Comparison of ENCODE assay signal across 9 cellular contexts in genomic region chr10:105837951-105838350, GRCh38.
DNase-seq lines count a peak whose midpoint lies in the region; ATAC-seq, FAIRE-seq and TF ChIP-seq lines count a peak whose summit lies in the region.
"Had no signal": no experiment of that assay in that cellular context is flagged by ENCODE, and none has a peak within 500 bp of the region (broad histone marks: within the 10 kb centered on the region; RNA-seq: fewer than 3 reads in every experiment).

No MANE protein-coding gene starts in this region.

- H3K4me1 Mint-ChIP-seq in neural progenitor cell, result peaks cover 51% of the 10 kb centered on the region

- no peak for TF ChIP-seq POLR2A in GM12892 (IDR thresholded peaks at IDR 0.05; ENCODE audit: low read depth, low read length)

- H3K9me3 ChIP-seq in Loucy (ENCODE audit: insufficient read depth, low read depth, low read length) (no peaks in the 10 kb centered on the region), neural progenitor cell (ENCODE audit: low read depth) (no peaks in the 10 kb centered on the region)

- H3K27ac Mint-ChIP-seq in neural progenitor cell, result peak overlapping the region; percentile 62

- no peak overlapping the region for H3K4me3 Mint-ChIP-seq in neural progenitor cell

- H3K4me2 ChIP-seq in Loucy (ENCODE audit: low read depth, low read length, poor library complexity, severe bottlenecking), result peak overlapping the region; percentile 44
- no peak overlapping the region for H3K4me2 ChIP-seq in neural progenitor cell

- TF ChIP-seq CTCF in Loucy (conservative IDR thresholded peaks at IDR 0.05; ENCODE audit: low read length), result no peak
- no peak for TF ChIP-seq CTCF in neural progenitor cell (IDR thresholded peaks at IDR 0.05)

- H3K79me2 ChIP-seq in Loucy (ENCODE audit: insufficient read depth, low read length), result no peaks in the 10 kb centered on the region
- no peaks in the 10 kb centered on the region for H3K79me2 ChIP-seq in neural progenitor cell (ENCODE audit: low read depth)

- no peak for FAIRE-seq in GM12892 (lab: Jason Lieb, UNC)
- FAIRE-seq in HTR-8/SVneo (lab: Jason Lieb, UNC), result no peak

- H3K4me1 ChIP-seq in Loucy (ENCODE audit: insufficient read depth, low read length, poor library complexity, severe bottlenecking), result no peaks in the 10 kb centered on the region
- peaks cover 17% of the 10 kb centered on the region for H3K4me1 ChIP-seq in neural progenitor cell

- H3F3A ChIP-seq in Loucy (ENCODE audit: low read depth) (no peaks in the 10 kb centered on the region), neural progenitor cell (ENCODE audit: low read depth) (no peaks in the 10 kb centered on the region)

- no peaks in the 10 kb centered on the region for H3K27me3 ChIP-seq in Loucy (ENCODE audit: insufficient read depth, low read length, poor library complexity, severe bottlenecking)
- H3K27me3 ChIP-seq in neural progenitor cell, result no peaks in the 10 kb centered on the region

- H3K9ac ChIP-seq in Loucy (ENCODE audit: low read depth, low read length, poor library complexity, severe bottlenecking), result no peak overlapping the region
- H3K9ac ChIP-seq in neural progenitor cell, result no peak overlapping the region

- H3K36me3 ChIP-seq in Loucy (ENCODE audit: insufficient read depth, low read length), result no peaks in the 10 kb centered on the region
- H3K36me3 ChIP-seq in neural progenitor cell, result no peaks in the 10 kb centered on the region

- H3K9me2 ChIP-seq in Loucy (replicated peaks; ENCODE audit: low read depth, low read length), result no peaks in the 10 kb centered on the region

- peak; percentile 2 for DNase-seq in GM12892 (ENCODE audit: insufficient read length)
- DNase-seq in cerebellar cortex (ENCODE audit: low spot score), result peak; percentile 4
- no peak for DNase-seq in neural progenitor cell (ENCODE audit: low spot score)
- DNase-seq in HTR-8/SVneo (ENCODE audit: insufficient read length, low spot score), result no peak
- no peak for DNase-seq in D341Med (ENCODE audit: low spot score)
- DNase-seq in NCI-H526 (lab: John Stamatoyannopoulos, UW), result no peak

- peak; percentile 92 for ATAC-seq in GM21619 (IDR thresholded peaks at IDR 0.05; ENCODE audit: unreplicated experiment)

- H2AFZ ChIP-seq in Loucy (ENCODE audit: low read length) (peak overlapping the region; percentile 53; the same call in 1 of the 2 replicates), neural progenitor cell (replicated peaks) (peak overlapping the region; percentile 46)

- H3K36me3 Mint-ChIP-seq in neural progenitor cell, result no peaks in the 10 kb centered on the region

- H3K9me3 Mint-ChIP-seq in neural progenitor cell, result no peaks in the 10 kb centered on the region

- peak overlapping the region; percentile 49 for H3K4me3 ChIP-seq in Loucy (ENCODE audit: low read length, poor library complexity, severe bottlenecking)
- H3K4me3 ChIP-seq in neural progenitor cell, result no peak overlapping the region
- H3K4me3 ChIP-seq: lung had no signal

- H4K20me1 ChIP-seq in Loucy (ENCODE audit: insufficient read depth, low read length, poor library complexity, severe bottlenecking), result no peaks in the 10 kb centered on the region
- no peaks in the 10 kb centered on the region for H4K20me1 ChIP-seq in neural progenitor cell (ENCODE audit: low read depth)

- H3K27me3 Mint-ChIP-seq in neural progenitor cell (ENCODE audit: insufficient read depth, low read depth), result peaks cover 2% of the 10 kb centered on the region

- H3K27ac ChIP-seq in neural progenitor cell, result no peak overlapping the region

Comparison
In these comparisons a context has a peak if more than half of its experiments do, and no peak if none do; other contexts are left out.
1. DNase-seq: peak in GM12892 (single experiment) and cerebellar cortex (single experiment); none in neural progenitor cell (single experiment), HTR-8/SVneo (single experiment), D341Med (single experiment) and NCI-H526 (0 of 2).